In genomic region chr1:235128453-235129328, GRCh38 we compare ENCODE assay signal across 1 cellular context.
A peak's percentile ranks its signal among the peaks of the same experiment; 100 is the strongest.
TF ChIP-seq lines count a peak whose summit lies in the region.

Gene TOMM20 (minus strand): TSS chr1:235128837. CDS start chr1:235128715, 122 bp downstream.

TF ChIP-seq in K562, 482 proteins besides CTCF, POLR2A, EP300 and RAD21 (continued from another document and continues in another):
- TF ChIP-seq CUX1 (CRISPR knock-in tag; IDR thresholded peaks at IDR 0.05): peak; percentile 48; the same call in 1 of the 2 replicates
- peak; percentile 45; the same call in 1 of the 2 replicates for TF ChIP-seq E2F3 (CRISPR knock-in tag; IDR thresholded peaks at IDR 0.05)
- TF ChIP-seq ERF (CRISPR knock-in tag; IDR thresholded peaks at IDR 0.05): peak; percentile 57
- TF ChIP-seq ID3 (CRISPR knock-in tag; IDR thresholded peaks at IDR 0.05): no peak
- 0 out of 2 replicates have a peak, but pooled peaks have one; percentile 20 for TF ChIP-seq ID3 (tag; IDR thresholded peaks at IDR 0.05)
- TF ChIP-seq MBD1 (CRISPR knock-in tag; IDR thresholded peaks at IDR 0.05): peak; percentile 97
- TF ChIP-seq ELF4 (CRISPR knock-in tag; IDR thresholded peaks at IDR 0.05): peak; percentile 9
- no peak for TF ChIP-seq ATF3 (IDR thresholded peaks at IDR 0.05)
- peak; percentile 68 for TF ChIP-seq ATF3 (CRISPR knock-in tag; conservative IDR thresholded peaks at IDR 0.05)
- peak; percentile 97 for TF ChIP-seq EP400 (IDR thresholded peaks at IDR 0.05)
- 0 out of 2 replicates have a peak, but pooled peaks have one; percentile 5 for TF ChIP-seq TCFL5 (CRISPR knock-in tag; conservative IDR thresholded peaks at IDR 0.05)
- TF ChIP-seq ELF2 (CRISPR knock-in tag; IDR thresholded peaks at IDR 0.05): peak; percentile 31; the same call in 1 of the 2 replicates
- TF ChIP-seq ZFP91 (CRISPR knock-in tag; IDR thresholded peaks at IDR 0.05): 0 out of 2 replicates have a peak, but pooled peaks have one; percentile 43
- no peak for TF ChIP-seq ZNF124 (CRISPR knock-in tag; IDR thresholded peaks at IDR 0.05)
- TF ChIP-seq ATF1 (CRISPR knock-in tag; IDR thresholded peaks at IDR 0.05): no peak
- peak; percentile 90 for TF ChIP-seq ATF1 (tag; IDR thresholded peaks at IDR 0.05)
- TF ChIP-seq STAT6 (CRISPR knock-in tag; IDR thresholded peaks at IDR 0.05): peak; percentile 49; the same call in 1 of the 2 replicates
- TF ChIP-seq ELK3 (CRISPR knock-in tag; IDR thresholded peaks at IDR 0.05): no peak
- TF ChIP-seq ZNF134 (CRISPR knock-in tag; conservative IDR thresholded peaks at IDR 0.05): peak; percentile 91
- peak in 1 of 2 experiments; percentile 87; a peak in 3 of 4 replicates for TF ChIP-seq ARNT (IDR thresholded peaks at IDR 0.05)
- peak; percentile 63 for TF ChIP-seq NCOR1 (IDR thresholded peaks at IDR 0.05)
- TF ChIP-seq SAP30 (IDR thresholded peaks at IDR 0.05; ENCODE audit: borderline replicate concordance, insufficient read depth, low read depth, low read length, poor library complexity, severe bottlenecking): peak; percentile 91
- peak; percentile 92 for TF ChIP-seq HMGXB4 (CRISPR knock-in tag; IDR thresholded peaks at IDR 0.05)
- TF ChIP-seq ZNF239 (CRISPR knock-in tag; IDR thresholded peaks at IDR 0.05): no peak
- peak; percentile 43; the same call in 1 of the 2 replicates for TF ChIP-seq TCF3 (CRISPR knock-in tag; IDR thresholded peaks at IDR 0.05)
- TF ChIP-seq U2AF2 (optimal IDR thresholded peaks at IDR 0.05; ENCODE audit: low read depth, low read length): no peak
- TF ChIP-seq CHD4 (IDR thresholded peaks at IDR 0.05; ENCODE audit: insufficient read depth, insufficient replicate concordance, low read depth, low read length, poor library complexity, severe bottlenecking): no peak
- peak in 1 of 2 experiments; percentile 91; a peak in 2 of 4 replicates for TF ChIP-seq HDAC1 (IDR thresholded peaks at IDR 0.05)
- TF ChIP-seq CAMTA2 (CRISPR knock-in tag; conservative IDR thresholded peaks at IDR 0.05): no peak
- no peak; a peak in 1 of 4 replicates for TF ChIP-seq SIX5 (IDR thresholded peaks at IDR 0.05; ENCODE audit: borderline replicate concordance in 1 of 2, insufficient read depth in 1 of 2, low read depth in 1 of 2, low read length in 2 of 2)
- TF ChIP-seq TRIM25 (IDR thresholded peaks at IDR 0.05; ENCODE audit: borderline replicate concordance): no peak
- peak in 1 of 2 experiments; percentile 41; a peak in 1 of 4 replicates for TF ChIP-seq ZMIZ1 (IDR thresholded peaks at IDR 0.05; ENCODE audit: low read depth in 2 of 2, low read length in 2 of 2)
- 0 out of 2 replicates have a peak, but pooled peaks have one; percentile 51 for TF ChIP-seq PYGO2 (tag; IDR thresholded peaks at IDR 0.05)
- peak; percentile 23; the same call in 1 of the 2 replicates for TF ChIP-seq ZZZ3 (IDR thresholded peaks at IDR 0.05)
